ENCODE assay signal across 16 cellular contexts in genomic region chr3:24538891-24539290, GRCh38. TPM values are rescaled to one million over a fixed set of nuclear protein-coding genes. Genes with fewer than 3 reads are reported as not detected.
"Had no signal": no experiment of that assay in that cellular context is flagged by ENCODE, and none has a peak within 500 bp of the region (broad histone marks: within the 10 kb centered on the region; RNA-seq: fewer than 3 reads in every experiment).

No MANE protein-coding gene starts in this region.

- H3K27me3 ChIP-seq: esophagus squamous epithelium, sigmoid colon, tibial nerve had no signal

- H3K4me3 Mint-ChIP-seq: activated CD4-positive, alpha-beta T cell treated with anti-CD3 and anti-CD28 coated beads for 36 hours; activated CD8-positive, alpha-beta T cell treated with anti-CD3 and anti-CD28 coated beads for 36 hours; activated T-cell treated with anti-CD3 and anti-CD28 coated beads, Interleukin-2, amount 50 U/mL, for 72 hours; brain; neural crest cell; stimulated activated effector memory CD8-positive, alpha-beta T cell treated with anti-CD3 and anti-CD28 coated beads, Interleukin-12 subunit alpha, Interleukin-12 subunit beta, amount 100 ng/mL, for 72 hours; T-helper 17 cell had no signal

- DNase-seq: activated CD4-positive, alpha-beta T cell treated with anti-CD3 and anti-CD28 coated beads for 36 hours; activated CD8-positive, alpha-beta T cell treated with anti-CD3 and anti-CD28 coated beads for 36 hours; activated gamma-delta T cell; activated T-cell treated with anti-CD3 and anti-CD28 coated beads, Interleukin-2, amount 50 U/mL, for 72 hours; amniotic stem cell; effector CD8-positive, alpha-beta T cell; esophagus squamous epithelium; mesendoderm; sigmoid colon; T-helper 17 cell had no signal

- H3K36me3 ChIP-seq: esophagus squamous epithelium, sigmoid colon, tibial nerve had no signal

- H3K27ac ChIP-seq: esophagus squamous epithelium, tibial nerve had no signal

- H3K9me3 ChIP-seq: esophagus squamous epithelium, sigmoid colon, tibial nerve had no signal

- H3K27ac Mint-ChIP-seq: activated CD4-positive, alpha-beta T cell treated with anti-CD3 and anti-CD28 coated beads for 36 hours; activated CD8-positive, alpha-beta T cell treated with anti-CD3 and anti-CD28 coated beads for 36 hours; activated naive CD4-positive, alpha-beta T cell treated with anti-CD3 and anti-CD28 coated beads, Interleukin-2, amount 50 U/mL, for 72 hours; activated T-cell treated with anti-CD3 and anti-CD28 coated beads, Interleukin-2, amount 50 U/mL, for 72 hours; brain; stimulated activated effector memory CD8-positive, alpha-beta T cell treated with anti-CD3 and anti-CD28 coated beads, Interleukin-12 subunit alpha, Interleukin-12 subunit beta, amount 100 ng/mL, for 72 hours; T-helper 17 cell had no signal

- H3K9me3 Mint-ChIP-seq: activated CD8-positive, alpha-beta T cell treated with anti-CD3 and anti-CD28 coated beads for 36 hours; activated T-cell treated with anti-CD3 and anti-CD28 coated beads, Interleukin-2, amount 50 U/mL, for 72 hours; brain; neural crest cell had no signal

- H3K27me3 Mint-ChIP-seq: activated CD8-positive, alpha-beta T cell treated with anti-CD3 and anti-CD28 coated beads for 36 hours; T-helper 17 cell had no signal

- ATAC-seq: activated CD4-positive, alpha-beta T cell treated with anti-CD3 and anti-CD28 coated beads for 36 hours; activated CD8-positive, alpha-beta T cell treated with anti-CD3 and anti-CD28 coated beads for 36 hours; activated naive CD4-positive, alpha-beta T cell treated with anti-CD3 and anti-CD28 coated beads, Interleukin-2, amount 50 U/mL, for 72 hours; activated T-cell treated with anti-CD3 and anti-CD28 coated beads, Interleukin-2, amount 50 U/mL, for 72 hours; stimulated activated effector memory CD8-positive, alpha-beta T cell treated with anti-CD3 and anti-CD28 coated beads, Interleukin-12 subunit alpha, Interleukin-12 subunit beta, amount 100 ng/mL, for 72 hours; T-helper 17 cell had no signal

- H3K4me3 ChIP-seq: esophagus squamous epithelium, sigmoid colon, tibial nerve had no signal

- H3K4me1 Mint-ChIP-seq: activated CD4-positive, alpha-beta T cell treated with anti-CD3 and anti-CD28 coated beads for 36 hours; brain; neural crest cell; stimulated activated effector memory CD8-positive, alpha-beta T cell treated with anti-CD3 and anti-CD28 coated beads, Interleukin-12 subunit alpha, Interleukin-12 subunit beta, amount 100 ng/mL, for 72 hours; T-helper 17 cell had no signal

- H3K4me1 ChIP-seq: esophagus squamous epithelium, tibial nerve had no signal

RNA-seq across cellular contexts. Expression of gene THRB, which starts 44.2 kb away (rescaled TPM):
- total RNA-seq: activated CD4-positive, alpha-beta T cell treated with anti-CD3 and anti-CD28 coated beads for 36 hours; activated CD8-positive, alpha-beta T cell treated with anti-CD3 and anti-CD28 coated beads for 36 hours; activated naive CD4-positive, alpha-beta T cell treated with anti-CD3 and anti-CD28 coated beads, Interleukin-2, amount 50 U/mL, for 72 hours; activated T-cell treated with anti-CD3 and anti-CD28 coated beads, Interleukin-2, amount 50 U/mL, for 72 hours; endothelial cell of umbilical vein had no signal
